In the genomic region with DNA sequence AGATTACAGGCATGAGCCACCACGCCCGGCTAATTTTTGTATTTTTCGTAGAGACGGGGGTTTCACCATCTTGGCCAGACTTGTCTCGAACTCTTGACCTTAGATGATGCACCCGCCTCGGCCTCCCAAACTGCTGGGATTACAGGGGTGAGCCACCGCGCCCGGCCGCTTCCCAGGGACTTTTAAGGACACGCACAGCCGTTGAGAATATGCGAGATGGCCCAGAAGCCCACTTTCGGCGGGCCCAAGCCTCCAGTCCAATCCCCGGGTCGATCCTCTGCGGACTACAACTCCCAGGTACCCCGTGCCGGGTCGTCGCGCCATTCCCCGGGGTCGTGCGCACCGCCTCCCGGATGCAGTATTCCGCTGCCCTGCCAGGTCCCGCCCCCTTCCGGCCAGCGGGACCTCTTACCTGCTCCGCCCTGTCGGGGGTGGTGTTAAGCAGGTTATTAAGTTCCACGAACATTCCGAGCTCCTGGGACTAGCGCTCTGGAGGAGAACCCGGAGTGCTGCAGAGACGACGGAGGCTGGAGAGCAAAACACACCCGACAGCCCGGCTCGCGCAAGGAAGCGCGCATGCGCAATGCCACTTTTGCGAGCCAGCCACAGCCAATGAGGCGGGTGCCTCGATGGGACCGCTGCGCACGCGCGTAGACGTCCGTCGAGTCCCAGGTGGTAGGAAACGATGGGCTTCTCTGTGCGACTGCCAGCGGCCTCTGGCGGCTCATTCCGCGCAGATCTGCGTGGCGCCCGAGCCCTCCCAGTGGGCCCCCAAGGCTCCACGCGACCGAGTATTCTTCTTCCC, we compare ENCODE assay signal across 8 cellular contexts. TPM values are rescaled to one million over a fixed set of nuclear protein-coding genes. Genes with fewer than 3 reads are reported as not detected.
A peak's percentile ranks its signal among the peaks of the same experiment; 100 is the strongest.
DNase-seq lines count a peak whose midpoint lies in the region; ATAC-seq and TF ChIP-seq lines count a peak whose summit lies in the region.

A gene with protein sequence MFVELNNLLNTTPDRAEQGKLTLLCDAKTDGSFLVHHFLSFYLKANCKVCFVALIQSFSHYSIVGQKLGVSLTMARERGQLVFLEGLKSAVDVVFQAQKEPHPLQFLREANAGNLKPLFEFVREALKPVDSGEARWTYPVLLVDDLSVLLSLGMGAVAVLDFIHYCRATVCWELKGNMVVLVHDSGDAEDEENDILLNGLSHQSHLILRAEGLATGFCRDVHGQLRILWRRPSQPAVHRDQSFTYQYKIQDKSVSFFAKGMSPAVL (minus strand): TSS at position 588 of the 805 bp plus-strand sequence. CDS start 122 bp downstream, at position 466.

- peaks cover 14 to 23% of the 10 kb centered on the region in 2 donors for H3K36me3 Mint-ChIP-seq in CD14-positive monocyte
- H3K36me3 Mint-ChIP-seq in activated CD4-positive, alpha-beta T cell treated with anti-CD3 and anti-CD28 coated beads, Interleukin-2, amount 10 ng/mL, durations not matched to agents 7 days and 5 days (ENCODE audit: low read depth) = peaks cover 15% of the 10 kb centered on the region

- POLR2A ChIA-PET in activated CD4-positive, alpha-beta T cell treated with anti-CD3 and anti-CD28 coated beads, Interleukin-2, amount 10 ng/mL, durations not matched to agents 7 days and 5 days (lab: Charles Lee) = interaction anchor here (0.7 kb wide), 1 partner anchor 566 kb away, joined by 4 read pairs; no protein-coding TSS in a partner anchor

- H3K9me3 Mint-ChIP-seq in CD14-positive monocyte = peaks cover 0 to 2% (median 0%) of the 10 kb centered on the region in 7 donors
- H3K9me3 Mint-ChIP-seq in activated CD4-positive, alpha-beta T cell treated with anti-CD3 and anti-CD28 coated beads, Interleukin-2, amount 10 ng/mL, durations not matched to agents 7 days and 5 days = no peaks in the 10 kb centered on the region

- ATAC-seq in GM19351 (IDR thresholded peaks at IDR 0.05; ENCODE audit: unreplicated experiment) (peak; percentile 94), HG03521 (IDR thresholded peaks at IDR 0.05; ENCODE audit: unreplicated experiment) (peak; percentile 90)

- intact Hi-C loops in CD14-positive monocyte (cut with micrococcal nuclease) = loop anchor here (5.0 kb wide), 3 partner anchors 36 to 289 kb away; a partner anchor contains a TSS

- peak within 1 kb of the TSS; percentile 90 to 98 (median 96) for H3K27ac Mint-ChIP-seq in CD14-positive monocyte
- peak within 1 kb of the TSS; percentile 97 for H3K27ac Mint-ChIP-seq in activated CD4-positive, alpha-beta T cell treated with anti-CD3 and anti-CD28 coated beads, Interleukin-2, amount 10 ng/mL, durations not matched to agents 7 days and 5 days

- peak within 1 kb of the TSS; percentile 94 to 96 for H3K4me3 Mint-ChIP-seq in CD14-positive monocyte
- peak within 1 kb of the TSS; percentile 95 for H3K4me3 Mint-ChIP-seq in activated CD4-positive, alpha-beta T cell treated with anti-CD3 and anti-CD28 coated beads, Interleukin-2, amount 10 ng/mL, durations not matched to agents 7 days and 5 days

- peak; percentile 55 for TF ChIP-seq CTCF in CD14-positive monocyte (IDR thresholded peaks at IDR 0.05)

- CTCF ChIA-PET in activated CD4-positive, alpha-beta T cell treated with anti-CD3 and anti-CD28 coated beads, Interleukin-2, amount 10 ng/mL, durations not matched to agents 7 days and 5 days (lab: Charles Lee) = interaction anchor here (0.7 to 2.5 kb wide), 5 partner anchors 9 to 92 kb away, joined by 3 to 9 read pairs (median 3); no protein-coding TSS in a partner anchor

- H3K4me1 Mint-ChIP-seq in CD14-positive monocyte = peaks cover 22% of the 10 kb centered on the region
- H3K4me1 Mint-ChIP-seq in activated CD4-positive, alpha-beta T cell treated with anti-CD3 and anti-CD28 coated beads, Interleukin-2, amount 10 ng/mL, durations not matched to agents 7 days and 5 days = peaks cover 21% of the 10 kb centered on the region

- DNase-seq in CD14-positive monocyte (ENCODE audit: low spot score) (peak; percentile 95), NCI-H69 (lab: John Stamatoyannopoulos, UW) (peak; percentile 95), cortex of kidney (lab: John Stamatoyannopoulos, UW) (peak; percentile 99), left kidney (ENCODE audit: low read depth, low spot score) (peak; percentile 99)
- peak; percentile 97 for DNase-seq in activated CD4-positive, alpha-beta T cell treated with anti-CD3 and anti-CD28 coated beads, Interleukin-2, amount 10 ng/mL, durations not matched to agents 7 days and 5 days
- peak; percentile 96 to 97 for DNase-seq in stimulated activated CD4-positive, alpha-beta T cell treated with anti-CD3 and anti-CD28 coated beads, Interleukin-2, amount 100 ng/mL, for 24 hours

- peaks cover 0 to 2% (median 2%) of the 10 kb centered on the region in 3 donors for H3K27me3 Mint-ChIP-seq in CD14-positive monocyte (ENCODE audit: low read depth in 3 of 3)
- H3K27me3 Mint-ChIP-seq in activated CD4-positive, alpha-beta T cell treated with anti-CD3 and anti-CD28 coated beads, Interleukin-2, amount 10 ng/mL, durations not matched to agents 7 days and 5 days = no peaks in the 10 kb centered on the region

RNA-seq across cellular contexts. Expression of the gene that starts here (rescaled TPM):
- polyA plus RNA-seq in CD14-positive monocyte = 10 to 100 TPM; 14.0 to 18.3 TPM
- total RNA-seq in activated CD4-positive, alpha-beta T cell treated with anti-CD3 and anti-CD28 coated beads, Interleukin-2, amount 10 ng/mL, durations not matched to agents 7 days and 5 days = 10 to 100 TPM; 42.2 to 50.1 TPM

Comparison
In these comparisons a context has a peak if more than half of its experiments do, and no peak if none do; other contexts are left out.
1. Peak in every context shown above with its lines: DNase-seq and ATAC-seq.